Comparison of ENCODE assay signal across 1 cellular context in genomic region chr4:169659736-169660670, GRCh38.
TF ChIP-seq lines count a peak whose summit lies in the region.

No MANE protein-coding gene starts in this region.

TF ChIP-seq in HEK293, 187 proteins besides CTCF, POLR2A, EP300 and RAD21 (continued from another document and continues in another):
- TF ChIP-seq ZNF645 (tag by site-specific recombination; IDR thresholded peaks at IDR 0.05) (no peak), ZNF596 (tag by site-specific recombination; IDR thresholded peaks at IDR 0.05) (no peak), ZNF518A (tag by site-specific recombination; conservative IDR thresholded peaks at IDR 0.05; ENCODE audit: low read depth) (0 out of 2 replicates have a peak, but pooled peaks have one; percentile 9), ZNF239 (tag by site-specific recombination; IDR thresholded peaks at IDR 0.05) (no peak), ZNF174 (tag by site-specific recombination; IDR thresholded peaks at IDR 0.05) (no peak), ATF2 (tag by site-specific recombination; IDR thresholded peaks at IDR 0.05; ENCODE audit: low read depth) (peak; percentile 99), ZNF416 (tag by site-specific recombination; IDR thresholded peaks at IDR 0.05) (no peak), ZBTB44 (tag by site-specific recombination; IDR thresholded peaks at IDR 0.05) (peak; percentile 83), ZNF121 (tag by site-specific recombination; IDR thresholded peaks at IDR 0.05) (no peak), SP3 (tag by site-specific recombination; IDR thresholded peaks at IDR 0.05) (no peak), HOXC10 (CRISPR knock-in tag; IDR thresholded peaks at IDR 0.05) (no peak), INSM2 (tag by site-specific recombination; IDR thresholded peaks at IDR 0.05) (peak; percentile 72), ZNF148 (tag by site-specific recombination; IDR thresholded peaks at IDR 0.05; ENCODE audit: borderline replicate concordance) (no peak), ZNF747 (tag by site-specific recombination; IDR thresholded peaks at IDR 0.05) (no peak), TSHZ1 (tag by site-specific recombination; IDR thresholded peaks at IDR 0.05; ENCODE audit: borderline replicate concordance) (no peak), KLF17 (tag by site-specific recombination; IDR thresholded peaks at IDR 0.05) (0 out of 2 replicates have a peak, but pooled peaks have one; percentile 57), ZNF18 (tag by site-specific recombination; IDR thresholded peaks at IDR 0.05) (no peak), ZFP3 (tag by site-specific recombination; IDR thresholded peaks at IDR 0.05; ENCODE audit: low read depth) (no peak), PRDM1 (tag by site-specific recombination; IDR thresholded peaks at IDR 0.05) (0 out of 2 replicates have a peak, but pooled peaks have one; percentile 7), ZNF335 (tag by site-specific recombination; conservative IDR thresholded peaks at IDR 0.05) (no peak; the same call in none of the 2 replicates), ZNF404 (tag by site-specific recombination; IDR thresholded peaks at IDR 0.05) (no peak), ZNF692 (tag by site-specific recombination; IDR thresholded peaks at IDR 0.05) (peak; percentile 83), ZNF324 (tag by site-specific recombination; IDR thresholded peaks at IDR 0.05) (no peak; the same call in 1 of the 2 replicates), ZNF791 (tag by site-specific recombination; IDR thresholded peaks at IDR 0.05) (no peak), KLF1 (tag by site-specific recombination; IDR thresholded peaks at IDR 0.05) (no peak), ZNF555 (tag by site-specific recombination; conservative IDR thresholded peaks at IDR 0.05) (no peak), ZNF146 (tag by site-specific recombination; IDR thresholded peaks at IDR 0.05) (no peak), ZNF302 (tag by site-specific recombination; IDR thresholded peaks at IDR 0.05; ENCODE audit: low read depth) (no peak), HIC1 (tag by site-specific recombination; IDR thresholded peaks at IDR 0.05) (peak; percentile 47; the same call in 1 of the 2 replicates)
